Comparison of ENCODE assay signal across 8 cellular contexts in genomic region chrX:3811331-3812311, GRCh38.
DNase-seq lines count a peak whose midpoint lies in the region; ATAC-seq lines count a peak whose summit lies in the region.

No MANE protein-coding gene starts in this region.

- ATAC-seq in HG02571 (IDR thresholded peaks at IDR 0.05; ENCODE audit: unreplicated experiment), result peak; percentile 15

- DNase-seq in NCI-H2081 (lab: John Stamatoyannopoulos, UW), result peak; percentile 30 to 61
- no peak for DNase-seq in NCI-H2081 treated with DMSO at 0.1 percent for 48 hours (lab: John Stamatoyannopoulos, UW)
- DNase-seq in NCI-H345 treated with DMSO at 0.1 percent for 48 hours (lab: John Stamatoyannopoulos, UW; ENCODE audit: unreplicated experiment), result peak; percentile 28
- DNase-seq in activated T-cell treated with anti-CD3 and anti-CD28 coated beads, Interleukin-2, amount 50 U/mL, for 48 hours, result peak; percentile 36 to 42
- DNase-seq in fibroblast of peridontal ligament (ENCODE audit: extremely low read depth), result peak; percentile 59
- DNase-seq in stimulated activated CD4-positive, alpha-beta T cell treated with anti-CD3 and anti-CD28 coated beads, Interleukin-12 subunit alpha, Interleukin-12 subunit beta, amount 100 ng/mL, for 4 hours, result peak; percentile 23
- DNase-seq in NCI-H1048 (lab: John Stamatoyannopoulos, UW), result no peak

Comparison
In these comparisons a context has a peak if more than half of its experiments do, and no peak if none do; other contexts are left out.
1. DNase-seq: peak in NCI-H2081 (2 of 2), NCI-H345 treated with DMSO at 0.1 percent for 48 hours (single experiment), activated T-cell treated with anti-CD3 and anti-CD28 coated beads, Interleukin-2, amount 50 U/mL, for 48 hours (2 of 2), fibroblast of peridontal ligament (single experiment) and stimulated activated CD4-positive, alpha-beta T cell treated with anti-CD3 and anti-CD28 coated beads, Interleukin-12 subunit alpha, Interleukin-12 subunit beta, amount 100 ng/mL, for 4 hours (single experiment); none in NCI-H2081 treated with DMSO at 0.1 percent for 48 hours (single experiment) and NCI-H1048 (single experiment).